8 cellular contexts compared by ENCODE assay signal in genomic region chr9:125240649-125240999, GRCh38. TPM values are rescaled to one million over a fixed set of nuclear protein-coding genes. Genes with fewer than 3 reads are reported as not detected.
DNase-seq lines count a peak whose midpoint lies in the region; ATAC-seq and TF ChIP-seq lines count a peak whose summit lies in the region.

No MANE protein-coding gene starts in this region.

- DNase-seq in AG04449 (ENCODE audit: low read depth, low spot score) (no peak), HT1080 (ENCODE audit: low read depth) (peak; percentile 21), foreskin fibroblast (peak in 1 of 2 donors; percentile 45), KBM-7 (no peak)
- DNase-seq in activated CD8-positive, alpha-beta T cell treated with anti-CD3 and anti-CD28 coated beads, Interleukin-2, amount 10 ng/mL, durations not matched to agents 7 days and 5 days, result peak; percentile 66

- no peaks in the 10 kb centered on the region for H3K9me3 Mint-ChIP-seq in activated CD8-positive, alpha-beta T cell treated with anti-CD3 and anti-CD28 coated beads, Interleukin-2, amount 10 ng/mL, durations not matched to agents 7 days and 5 days (ENCODE audit: insufficient read depth)

- H3K36me3 Mint-ChIP-seq in activated CD8-positive, alpha-beta T cell treated with anti-CD3 and anti-CD28 coated beads, Interleukin-2, amount 10 ng/mL, durations not matched to agents 7 days and 5 days (ENCODE audit: low read depth), result peaks cover 63% of the 10 kb centered on the region

- CTCF ChIA-PET in AG04449 (lab: Yijun Ruan, JAX), result no interaction called here
- CTCF ChIA-PET in activated CD8-positive, alpha-beta T cell treated with anti-CD3 and anti-CD28 coated beads, Interleukin-2, amount 10 ng/mL, durations not matched to agents 7 days and 5 days (lab: Charles Lee), result interaction anchor here (1.0 to 2.7 kb wide), 5 partner anchors 20 to 102 kb away, joined by 3 to 13 read pairs (median 3); partner anchors contain the start of gene GAPVD1

- H3K4me3 Mint-ChIP-seq in activated CD8-positive, alpha-beta T cell treated with anti-CD3 and anti-CD28 coated beads, Interleukin-2, amount 10 ng/mL, durations not matched to agents 7 days and 5 days, result peak overlapping the region; percentile 96

- peaks cover 16% of the 10 kb centered on the region for H3K4me1 ChIP-seq in parathyroid adenoma

- H3K4me2 ChIP-seq in parathyroid adenoma (ENCODE audit: low read length), result peak overlapping the region; percentile 85

- no peaks in the 10 kb centered on the region for H3K36me3 ChIP-seq in parathyroid adenoma (ENCODE audit: control insufficient read depth, insufficient read depth, low read length)

- peak overlapping the region; percentile 82 for H2AFZ ChIP-seq in parathyroid adenoma

- peaks cover 45% of the 10 kb centered on the region for H3K4me1 Mint-ChIP-seq in activated CD8-positive, alpha-beta T cell treated with anti-CD3 and anti-CD28 coated beads, Interleukin-2, amount 10 ng/mL, durations not matched to agents 7 days and 5 days (ENCODE audit: low read depth)

- H3K9ac ChIP-seq in parathyroid adenoma, result no peak overlapping the region

- peak overlapping the region; percentile 99 for H3K4me3 ChIP-seq in AG04449 (ENCODE audit: low read depth, low read length)
- peak overlapping the region; percentile 83 to 87 for H3K4me3 ChIP-seq in foreskin fibroblast (ENCODE audit: low read depth in 1 of 2, low read length in 2 of 2)
- peak overlapping the region; percentile 75 for H3K4me3 ChIP-seq in parathyroid adenoma (ENCODE audit: low read depth, low read length)

- TF ChIP-seq CTCF in AG04449 (IDR thresholded peaks at IDR 0.05; ENCODE audit: insufficient read depth, low read length, missing control alignments), result no peak
- no peak for TF ChIP-seq CTCF in foreskin fibroblast (IDR thresholded peaks at IDR 0.05; ENCODE audit: low read depth, low read length)
- no peak for TF ChIP-seq CTCF in parathyroid adenoma (IDR thresholded peaks at IDR 0.05)

- no peaks in the 10 kb centered on the region for H3K27me3 ChIP-seq in parathyroid adenoma (ENCODE audit: control insufficient read depth, insufficient read depth, low read length)

- H3K79me2 ChIP-seq in parathyroid adenoma, result peaks cover 16% of the 10 kb centered on the region

- POLR2A ChIA-PET in AG04449 (lab: Yijun Ruan, JAX), result interaction anchor here (0.8 to 2.9 kb wide), 5 partner anchors 10 to 103 kb away, joined by 3 to 24 read pairs (median 12); partner anchors contain the start of gene GAPVD1
- POLR2A ChIA-PET in activated CD8-positive, alpha-beta T cell treated with anti-CD3 and anti-CD28 coated beads, Interleukin-2, amount 10 ng/mL, durations not matched to agents 7 days and 5 days (lab: Charles Lee), result interaction anchor here (0.9 to 4.2 kb wide), 24 partner anchors 10 to 505 kb away, joined by 3 to 89 read pairs (median 10); partner anchors contain the start of genes ARPC5L, GAPVD1, GOLGA1 and NR6A1

- H3K27ac Mint-ChIP-seq in activated CD8-positive, alpha-beta T cell treated with anti-CD3 and anti-CD28 coated beads, Interleukin-2, amount 10 ng/mL, durations not matched to agents 7 days and 5 days, result peak overlapping the region; percentile 98

- peak; percentile 4 for ATAC-seq in GM18858 (IDR thresholded peaks at IDR 0.05; ENCODE audit: unreplicated experiment)
- peak; percentile 13 for ATAC-seq in activated CD8-positive, alpha-beta T cell treated with anti-CD3 and anti-CD28 coated beads, Interleukin-2, amount 10 ng/mL, durations not matched to agents 7 days and 5 days
- ATAC-seq in HG03097 (IDR thresholded peaks at IDR 0.05; ENCODE audit: low FRiP score, unreplicated experiment), result no peak

- peak overlapping the region; percentile 98 for H3K27ac ChIP-seq in parathyroid adenoma

- in situ Hi-C loops in KBM-7 (cut with MboI; ENCODE audit: low pct_unique_long_range_greater_than_20kb, low sequenced_read_pairs), result no loop called here

- H3K27me3 Mint-ChIP-seq in activated CD8-positive, alpha-beta T cell treated with anti-CD3 and anti-CD28 coated beads, Interleukin-2, amount 10 ng/mL, durations not matched to agents 7 days and 5 days (ENCODE audit: low read depth), result no peaks in the 10 kb centered on the region

- H3K9me3 ChIP-seq in parathyroid adenoma (ENCODE audit: control insufficient read depth, low read length), result no peaks in the 10 kb centered on the region

RNA-seq across cellular contexts. Expression of gene HSPA5, which starts 0.5 kb away (rescaled TPM):
- 55.3 and 83.3 TPM in 2 replicates for total RNA-seq in HT1080 (2014; rRNA removed; shearing (Covaris generic))
- polyA plus RNA-seq in HT1080 (2015; cell fraction: cytosol; rRNA removed), result 261 and 283 TPM in 2 replicates
- 1,101 and 1,193 TPM in 2 replicates for polyA plus RNA-seq in HT1080 (2015; cell fraction: nucleus; rRNA removed)
- 100 to 1,000 TPM; 146 to 148 TPM for total RNA-seq in activated CD8-positive, alpha-beta T cell treated with anti-CD3 and anti-CD28 coated beads, Interleukin-2, amount 10 ng/mL, durations not matched to agents 7 days and 5 days

RNA-seq across cellular contexts. Expression of gene GAPVD1, which starts 21.0 kb away (rescaled TPM):
- total RNA-seq in HT1080 (2014; rRNA removed; shearing (Covaris generic)), result 37.6 and 39.6 TPM in 2 replicates
- 21.3 and 23.4 TPM in 2 replicates for polyA plus RNA-seq in HT1080 (2015; cell fraction: cytosol; rRNA removed)
- 62.3 and 68.2 TPM in 2 replicates for polyA plus RNA-seq in HT1080 (2015; cell fraction: nucleus; rRNA removed)
- total RNA-seq in activated CD8-positive, alpha-beta T cell treated with anti-CD3 and anti-CD28 coated beads, Interleukin-2, amount 10 ng/mL, durations not matched to agents 7 days and 5 days, result 10 to 100 TPM; 52.1 to 59.4 TPM

RNA-seq across cellular contexts. Expression of gene RABEPK, which starts 40.3 kb away (rescaled TPM):
- total RNA-seq in HT1080 (2014; rRNA removed; shearing (Covaris generic)), result 41.2 and 44.6 TPM in 2 replicates
- 20.2 and 22.6 TPM in 2 replicates for polyA plus RNA-seq in HT1080 (2015; cell fraction: cytosol; rRNA removed)
- 13.7 and 16.7 TPM in 2 replicates for polyA plus RNA-seq in HT1080 (2015; cell fraction: nucleus; rRNA removed)
- total RNA-seq in activated CD8-positive, alpha-beta T cell treated with anti-CD3 and anti-CD28 coated beads, Interleukin-2, amount 10 ng/mL, durations not matched to agents 7 days and 5 days, result 10 to 100 TPM; 15.0 to 15.3 TPM

RNA-seq across cellular contexts. Expression of gene PPP6C, which starts 51.0 kb away (rescaled TPM):
- total RNA-seq in HT1080 (2014; rRNA removed; shearing (Covaris generic)), result 27.0 and 32.2 TPM in 2 replicates
- polyA plus RNA-seq in HT1080 (2015; cell fraction: cytosol; rRNA removed), result 40.0 and 47.3 TPM in 2 replicates
- 24.5 and 27.2 TPM in 2 replicates for polyA plus RNA-seq in HT1080 (2015; cell fraction: nucleus; rRNA removed)
- 10 to 100 TPM; 47.2 to 51.9 TPM for total RNA-seq in activated CD8-positive, alpha-beta T cell treated with anti-CD3 and anti-CD28 coated beads, Interleukin-2, amount 10 ng/mL, durations not matched to agents 7 days and 5 days

Comparison
In these comparisons a context has a peak if more than half of its experiments do, and no peak if none do; other contexts are left out.
1. DNase-seq: peak in HT1080 (single experiment) and activated CD8-positive, alpha-beta T cell treated with anti-CD3 and anti-CD28 coated beads, Interleukin-2, amount 10 ng/mL, durations not matched to agents 7 days and 5 days (single experiment); none in AG04449 (single experiment) and KBM-7 (single experiment).
2. Peak in every context shown above with its lines, with median percentiles within 50 percentile points of each other: H3K4me3 ChIP-seq.